In genomic region chr3:127286571-127287140, GRCh38 we compare ENCODE assay signal across 1 cellular context.
TF ChIP-seq lines count a peak whose summit lies in the region.

No MANE protein-coding gene starts in this region.

TF ChIP-seq in IMR-90, 13 proteins besides CTCF, POLR2A, EP300 and RAD21 (continued from another document):
- TF ChIP-seq SMC3 (IDR thresholded peaks at IDR 0.05; ENCODE audit: low read depth, low read length), result no peak
- no peak for TF ChIP-seq CEBPB (IDR thresholded peaks at IDR 0.05; ENCODE audit: low read depth, low read length)
- no peak for TF ChIP-seq RCOR1 (IDR thresholded peaks at IDR 0.05; ENCODE audit: insufficient replicate concordance, low read length)
- no peak for TF ChIP-seq ELK1 (IDR thresholded peaks at IDR 0.05; ENCODE audit: borderline replicate concordance, low read depth, low read length)
